ENCODE assay signal across 17 cellular contexts in the genomic region with DNA sequence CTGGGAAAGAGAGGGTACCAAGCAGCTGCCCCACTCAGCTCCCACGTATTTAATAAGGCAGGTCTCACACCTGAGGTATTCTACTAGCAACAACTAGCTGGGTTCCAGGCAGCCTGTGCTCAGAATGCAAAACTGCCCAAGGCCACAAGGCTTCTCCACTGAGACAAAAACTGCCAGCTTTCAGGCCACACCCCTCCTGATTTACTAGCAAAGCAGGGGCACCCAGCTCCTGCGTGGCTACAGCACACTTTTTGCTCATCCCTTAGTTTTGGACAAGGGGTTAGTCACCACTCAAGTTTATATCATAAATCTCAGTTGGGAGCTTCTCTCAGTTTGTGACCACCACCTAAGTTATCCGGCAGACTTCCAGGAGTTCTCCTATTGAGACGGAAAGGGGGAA.
A peak's percentile ranks its signal among the peaks of the same experiment; 100 is the strongest.
DNase-seq lines count a peak whose midpoint lies in the region; ATAC-seq and TF ChIP-seq lines count a peak whose summit lies in the region.
"Had no signal": no experiment of that assay in that cellular context is flagged by ENCODE, and none has a peak within 500 bp of the region (broad histone marks: within the 10 kb centered on the region; RNA-seq: fewer than 3 reads in every experiment).

No MANE protein-coding gene starts in this region.

- H3K27ac ChIP-seq in SK-N-SH (ENCODE audit: low read depth in 2 of 2, low read length in 1 of 2): no peak overlapping the region
- H3K27ac ChIP-seq: ascending aorta had no signal

- no peak overlapping the region for H3K4me2 ChIP-seq in SK-N-SH

- no peak for TF ChIP-seq EP300 in SK-N-SH (IDR thresholded peaks at IDR 0.05; ENCODE audit: borderline replicate concordance in 1 of 2, low read depth in 1 of 2, low read length in 1 of 2)

- no peak overlapping the region for H3K9ac ChIP-seq in SK-N-SH

- WGBS in SK-N-SH (ENCODE audit: low lambda C conversion rate): 88% methylated on average over 4 of the region's 4 CpGs

- 0 out of 2 replicates have a peak, but pooled peaks have one; percentile 8 for TF ChIP-seq RAD21 in SK-N-SH (IDR thresholded peaks at IDR 0.05; ENCODE audit: low read length)

- TF ChIP-seq CTCF in SK-N-SH (IDR thresholded peaks at IDR 0.05): no peak; the same call in 1 of the 2 replicates

- no peaks in the 10 kb centered on the region for H3K79me2 ChIP-seq in SK-N-SH (ENCODE audit: insufficient read depth)

- no peaks in the 10 kb centered on the region for H4K20me1 ChIP-seq in SK-N-SH (ENCODE audit: insufficient read depth)

- no peaks in the 10 kb centered on the region for H3K9me2 ChIP-seq in SK-N-SH

- H3K4me3 ChIP-seq in MG63 (no peak overlapping the region), SK-N-SH (ENCODE audit: low read depth in 2 of 2, low read length in 1 of 2) (no peak overlapping the region)
- H3K4me3 ChIP-seq: ascending aorta, lung had no signal

- no peaks in the 10 kb centered on the region for H3K36me3 ChIP-seq in MG63
- H3K36me3 ChIP-seq in SK-N-SH (replicated peaks in 1 of 2; ENCODE audit: control insufficient read depth in 1 of 2, insufficient read depth in 2 of 2, low read length in 1 of 2): peaks cover 0 to 11% of the 10 kb centered on the region in 2 experiments
- H3K36me3 ChIP-seq: ascending aorta had no signal

- no peak for ATAC-seq in HG02852 (IDR thresholded peaks at IDR 0.05; ENCODE audit: unreplicated experiment)

- CTCF ChIA-PET in SK-N-SH (lab: Yijun Ruan, JAX): interaction anchor here (1.4 to 2.1 kb wide), 2 partner anchors 9 to 11 kb away, joined by 4 to 5 read pairs; no protein-coding TSS in a partner anchor

- H3F3A ChIP-seq in SK-N-SH (replicated peaks; ENCODE audit: insufficient read depth): peaks cover 4% of the 10 kb centered on the region

- POLR2A ChIA-PET in SK-N-SH (lab: Yijun Ruan, JAX): no interaction called here

- H3K27me3 ChIP-seq in MG63 (no peaks in the 10 kb centered on the region), SK-N-SH (ENCODE audit: insufficient read depth) (no peaks in the 10 kb centered on the region)
- H3K27me3 ChIP-seq: ascending aorta had no signal

- DNase-seq in EH (ENCODE audit: low read depth): peak; percentile 16
- DNase-seq in MG63: peak; percentile 86
- no peak for DNase-seq in SK-N-SH
- DNase-seq in iris pigment epithelial cell (ENCODE audit: low read depth): peak; percentile 1
- DNase-seq in GDM1 (lab: John Stamatoyannopoulos, UW): no peak
- no peak for DNase-seq in HCEC 1CT
- no peak for DNase-seq in stimulated activated CD4-positive, alpha-beta T cell treated with anti-CD3 and anti-CD28 coated beads, Interleukin-15, amount 100 ng/mL, for 24 hours
- DNase-seq: activated CD4-positive, alpha-beta T cell treated with anti-CD3 and anti-CD28 coated beads, Interleukin-2, amount 10 ng/mL, durations not matched to agents 24 days and 14 days; activated CD8-positive, alpha-beta memory T cell treated with anti-CD3 and anti-CD28 coated beads, Interleukin-2, amount 50 U/mL, for 48 hours; activated naive CD4-positive, alpha-beta T cell; DMS53; immature natural killer cell; naive B cell; NCI-H1436 treated with DMSO at 0.1 percent for 48 hours had no signal

- H3K4me1 ChIP-seq in SK-N-SH (ENCODE audit: control insufficient read depth in 1 of 2, insufficient read depth in 2 of 2, low read depth in 1 of 2, low read length in 1 of 2): peaks cover 0 to 9% of the 10 kb centered on the region in 2 experiments; a peak in 1 of 4 replicates
- H3K4me1 ChIP-seq: ascending aorta had no signal

- no peak overlapping the region for H2AFZ ChIP-seq in SK-N-SH (ENCODE audit: low read depth)

- H3K9me3 ChIP-seq in MG63 (no peaks in the 10 kb centered on the region), SK-N-SH (peaks cover 5% of the 10 kb centered on the region; the same call in 1 of the 2 replicates)

TF ChIP-seq in SK-N-SH, 30 proteins besides CTCF, POLR2A, EP300 and RAD21:
- TF ChIP-seq USF1 (IDR thresholded peaks at IDR 0.05; ENCODE audit: borderline replicate concordance, low read depth) (no peak), SMC3 (IDR thresholded peaks at IDR 0.05; ENCODE audit: low read depth, low read length) (0 out of 2 replicates have a peak, but pooled peaks have one; percentile 4), ZBTB33 (IDR thresholded peaks at IDR 0.05; ENCODE audit: borderline replicate concordance, low read depth) (no peak)

Comparison
In these comparisons a context has a peak if more than half of its experiments do, and no peak if none do; other contexts are left out.
1. DNase-seq: peak in EH (single experiment), MG63 (single experiment) and iris pigment epithelial cell (single experiment); none in SK-N-SH (single experiment), GDM1 (single experiment), HCEC 1CT (single experiment) and stimulated activated CD4-positive, alpha-beta T cell treated with anti-CD3 and anti-CD28 coated beads, Interleukin-15, amount 100 ng/mL, for 24 hours (single experiment).